29 cellular contexts compared by ENCODE assay signal in genomic region chr7:44434201-44434600, GRCh38. TPM values are rescaled to one million over a fixed set of nuclear protein-coding genes. Genes with fewer than 3 reads are reported as not detected.
DNase-seq lines count a peak whose midpoint lies in the region; ATAC-seq and TF ChIP-seq lines count a peak whose summit lies in the region.
"Had no signal": no experiment of that assay in that cellular context is flagged by ENCODE, and none has a peak within 500 bp of the region (broad histone marks: within the 10 kb centered on the region; RNA-seq: fewer than 3 reads in every experiment).

No MANE protein-coding gene starts in this region.

- intact Hi-C loops in Panc1 (cut with micrococcal nuclease; ENCODE audit: unreplicated experiment) = no loop called here

- no peak for DNase-seq in T-helper 1 cell
- DNase-seq in Panc1 (ENCODE audit: low read depth, low spot score) = no peak
- DNase-seq in cardiac muscle cell (ENCODE audit: low read depth in 1 of 2, low spot score in 1 of 2) = peak in 1 of 2 donors; percentile 17
- DNase-seq in pons (ENCODE audit: low spot score) = peak; percentile 42
- DNase-seq in osteocyte (ENCODE audit: extremely low spot score, unreplicated experiment) = no peak
- no peak for DNase-seq in KG1 (lab: John Stamatoyannopoulos, UW)
- DNase-seq in HuH-7.5 (ENCODE audit: low spot score) = no peak
- DNase-seq: activated gamma-delta T cell treated with Interleukin-2 at 50 U/mL for 16 hours; Caco-2; DMS79 treated with DMSO at 0.1 percent for 48 hours; effector memory CD8-positive, alpha-beta T cell; HCEC 1CT; KBM-7; MV-4-11; NCI-H1694 treated with DMSO at 0.1 percent for 48 hours; NCI-H2171 treated with DMSO at 0.1 percent for 48 hours; occipital lobe; right lobe of liver; SJCRH30; stimulated activated CD4-positive, alpha-beta T cell treated with anti-CD3 and anti-CD28 coated beads, Interleukin-15, amount 100 ng/mL, for 24 hours; T-helper 2 cell had no signal

- H3K9me3 ChIP-seq in Panc1 (ENCODE audit: control insufficient read depth, insufficient read depth, low read depth, low read length) = no peaks in the 10 kb centered on the region
- H3K9me3 ChIP-seq in cardiac muscle cell (ENCODE audit: low read depth) = no peaks in the 10 kb centered on the region
- H3K9me3 ChIP-seq: Caco-2, gastroesophageal sphincter, right lobe of liver, SJCRH30 had no signal

- H3K9me3 Mint-ChIP-seq in T-helper 1 cell treated with Interleukin-12 subunit alpha and Interleukin-12 subunit beta and Interleukin-4 antibody, amounts not matched to agents 30 μg/mL and 1 μg/mL, for 36 hours = no peaks in the 10 kb centered on the region
- H3K9me3 Mint-ChIP-seq in osteocyte (ENCODE audit: unreplicated experiment) = no peaks in the 10 kb centered on the region
- H3K9me3 Mint-ChIP-seq: effector memory CD8-positive, alpha-beta T cell; type B pancreatic cell had no signal

- no peak overlapping the region for H3K4me3 Mint-ChIP-seq in T-helper 1 cell treated with Interleukin-12 subunit alpha and Interleukin-12 subunit beta and Interleukin-4 antibody, amounts not matched to agents 30 μg/mL and 1 μg/mL, for 36 hours
- no peak overlapping the region for H3K4me3 Mint-ChIP-seq in osteocyte (ENCODE audit: unreplicated experiment)
- H3K4me3 Mint-ChIP-seq: B cell; effector memory CD8-positive, alpha-beta T cell; type B pancreatic cell had no signal

- no peak overlapping the region for H3K4me3 ChIP-seq in Panc1 (ENCODE audit: low read depth in 2 of 2, low read length in 2 of 2)
- H3K4me3 ChIP-seq in cardiac muscle cell = no peak overlapping the region
- H3K4me3 ChIP-seq: gastroesophageal sphincter, GM12878, lung, PC-9, right lobe of liver, SJCRH30 had no signal

- no peaks in the 10 kb centered on the region for H3K27me3 Mint-ChIP-seq in T-helper 1 cell treated with Interleukin-12 subunit alpha and Interleukin-12 subunit beta and Interleukin-4 antibody, amounts not matched to agents 30 μg/mL and 1 μg/mL, for 36 hours (ENCODE audit: low read depth)
- H3K27me3 Mint-ChIP-seq in osteocyte (ENCODE audit: unreplicated experiment) = no peaks in the 10 kb centered on the region
- H3K27me3 Mint-ChIP-seq: B cell; effector memory CD8-positive, alpha-beta T cell; type B pancreatic cell had no signal

- POLR2A ChIA-PET in Panc1 (lab: Charles Lee) = no interaction called here

- H3K27ac Mint-ChIP-seq in T-helper 1 cell treated with Interleukin-12 subunit alpha and Interleukin-12 subunit beta and Interleukin-4 antibody, amounts not matched to agents 30 μg/mL and 1 μg/mL, for 36 hours = peak overlapping the region; percentile 23
- H3K27ac Mint-ChIP-seq in osteocyte (ENCODE audit: unreplicated experiment) = no peak overlapping the region
- H3K27ac Mint-ChIP-seq: B cell, type B pancreatic cell had no signal

- in situ Hi-C loops in Panc1 (cut with HindIII; ENCODE audit: low pct_unique_long_range_greater_than_20kb, low sequenced_read_pairs) = no loop called here

- BruUV-seq in Panc1 (replicated peaks; lab: Mats Ljungman, UMichigan) = no TSS peak

- no peaks in the 10 kb centered on the region for H3K27me3 ChIP-seq in Panc1 (ENCODE audit: control insufficient read depth, insufficient read depth, low read length)
- H3K27me3 ChIP-seq in cardiac muscle cell = no peaks in the 10 kb centered on the region
- H3K27me3 ChIP-seq: gastroesophageal sphincter, right lobe of liver, SJCRH30 had no signal

- H3K4me1 ChIP-seq in Panc1 (ENCODE audit: control insufficient read depth, insufficient read depth, low read length) (no peaks in the 10 kb centered on the region), cardiac muscle cell (ENCODE audit: low read depth) (peaks cover 11% of the 10 kb centered on the region)
- H3K4me1 ChIP-seq: Caco-2, right lobe of liver, SJCRH30 had no signal

- H3K27ac ChIP-seq in Panc1 (ENCODE audit: low read length) (no peak overlapping the region), cardiac muscle cell (peak overlapping the region; percentile 80)
- H3K27ac ChIP-seq: gastroesophageal sphincter, PC-9, right lobe of liver, SJCRH30 had no signal

- peaks cover 8% of the 10 kb centered on the region for H3K36me3 Mint-ChIP-seq in T-helper 1 cell treated with Interleukin-12 subunit alpha and Interleukin-12 subunit beta and Interleukin-4 antibody, amounts not matched to agents 30 μg/mL and 1 μg/mL, for 36 hours (ENCODE audit: low read depth)
- H3K36me3 Mint-ChIP-seq in osteocyte (ENCODE audit: unreplicated experiment) = peaks cover 5% of the 10 kb centered on the region

- H3K4me1 Mint-ChIP-seq in T-helper 1 cell treated with Interleukin-12 subunit alpha and Interleukin-12 subunit beta and Interleukin-4 antibody, amounts not matched to agents 30 μg/mL and 1 μg/mL, for 36 hours (ENCODE audit: low read depth) = peaks cover 16% of the 10 kb centered on the region
- peaks cover 4% of the 10 kb centered on the region for H3K4me1 Mint-ChIP-seq in osteocyte (ENCODE audit: unreplicated experiment)

- peak; percentile 51; the same call in 1 of the 2 replicates for ATAC-seq in Panc1
- ATAC-seq: effector memory CD8-positive, alpha-beta T cell; esophagus mucosa; gastroesophageal sphincter; GM12878; right lobe of liver had no signal

- CTCF ChIA-PET in Panc1 (lab: Charles Lee) = no interaction called here

- TF ChIP-seq CTCF in Panc1 (IDR thresholded peaks at IDR 0.05) = no peak
- TF ChIP-seq CTCF in cardiac muscle cell (IDR thresholded peaks at IDR 0.05; ENCODE audit: low read depth, low read length) = no peak
- no peak for TF ChIP-seq CTCF in osteocyte (IDR thresholded peaks at IDR 0.05)

- H3K36me3 ChIP-seq in Panc1 (ENCODE audit: control insufficient read depth, insufficient read depth, low read length) (no peaks in the 10 kb centered on the region), cardiac muscle cell (no peaks in the 10 kb centered on the region)
- H3K36me3 ChIP-seq: gastroesophageal sphincter, right lobe of liver had no signal

RNA-seq across cellular contexts. Expression of gene NUDCD3, which starts 56.3 kb away (rescaled TPM):
- total RNA-seq in Panc1 (2021; ENCODE audit: unreplicated experiment) (117 TPM), cardiac muscle cell (42.6 and 44.8 TPM in 2 replicates), osteocyte (112 and 128 TPM in 2 replicates)
- 128 TPM for polyA plus RNA-seq in Panc1 (2012; ENCODE audit: insufficient read length)
- 98.7 and 122 TPM in 2 replicates for polyA plus RNA-seq in cardiac muscle cell
